In genomic region chr10:19049577-19049976, GRCh38 we compare ENCODE assay signal across 15 cellular contexts. TPM values are rescaled to one million over a fixed set of nuclear protein-coding genes. Genes with fewer than 3 reads are reported as not detected.
A peak's percentile ranks its signal among the peaks of the same experiment; 100 is the strongest.
DNase-seq lines count a peak whose midpoint lies in the region; ATAC-seq and TF ChIP-seq lines count a peak whose summit lies in the region.
"Had no signal": no experiment of that assay in that cellular context is flagged by ENCODE, and none has a peak within 500 bp of the region (broad histone marks: within the 10 kb centered on the region; RNA-seq: fewer than 3 reads in every experiment).

No MANE protein-coding gene starts in this region.

- CTCF ChIA-PET in Caco-2 (lab: Charles Lee) = no interaction called here

- peaks cover 30% of the 10 kb centered on the region for H3K4me1 Mint-ChIP-seq in Caco-2 (ENCODE audit: low read depth, unreplicated experiment)
- H3K4me1 Mint-ChIP-seq: CD4-positive, CD25-positive, alpha-beta regulatory T cell; CD8-positive, alpha-beta memory T cell; GM23338 had no signal

- H3K4me2 ChIP-seq in smooth muscle cell = no peak overlapping the region
- H3K4me2 ChIP-seq: GM23338 had no signal

- DNase-seq in Caco-2 (no peak), smooth muscle cell (lab: John Stamatoyannopoulos, UW; ENCODE audit: unreplicated experiment) (no peak), SHP77 treated with DMSO at 0.1 percent for 48 hours (lab: John Stamatoyannopoulos, UW) (no peak)
- no peak for DNase-seq in stimulated activated naive CD8-positive, alpha-beta T cell treated with anti-CD3 and anti-CD28 coated beads, Interleukin-15, Interleukin-2, amounts not matched to agents 100 U/mL and 50 U/mL, for 24 hours
- DNase-seq: 8988T; BE2C; C1 segment of cervical spinal cord; CD4-positive, CD25-positive, alpha-beta regulatory T cell; CD8-positive, alpha-beta memory T cell; COR-L47; HCEC 1CT had no signal

- peak overlapping the region; percentile 27 for H3K4me3 ChIP-seq in Caco-2 (ENCODE audit: low read depth, low read length)
- H3K4me3 ChIP-seq in duodenal mucosa (ENCODE audit: low read depth in 1 of 2, low read length in 2 of 2) = peak overlapping the region; percentile 81 to 82
- H3K4me3 ChIP-seq in muscle layer of duodenum (ENCODE audit: low read depth in 1 of 2, low read length in 2 of 2) = peak overlapping the region in 1 of 2 donors; percentile 59
- H3K4me3 ChIP-seq in smooth muscle cell = peak overlapping the region; percentile 41
- H3K4me3 ChIP-seq: GM23338 had no signal

- POLR2A ChIA-PET in Caco-2 (lab: Charles Lee) = no interaction called here

- TF ChIP-seq CTCF in Caco-2 (IDR thresholded peaks at IDR 0.05; ENCODE audit: insufficient read depth in 1 of 2, low read depth in 1 of 2, low read length in 1 of 2, severe bottlenecking in 1 of 2, unreplicated experiment in 1 of 2) (no peak), smooth muscle cell (IDR thresholded peaks at IDR 0.05; ENCODE audit: borderline replicate concordance, insufficient read depth, poor library complexity, severe bottlenecking) (no peak)

- no TSS peak for BruUV-seq in Caco-2 (replicated peaks; lab: Mats Ljungman, UMichigan)

- H3K27ac ChIP-seq in duodenal mucosa (ENCODE audit: low read depth, low read length) (no peak overlapping the region), muscle layer of duodenum (ENCODE audit: low read length) (peak overlapping the region; percentile 18), smooth muscle cell (ENCODE audit: low read depth) (no peak overlapping the region)

- H3K27me3 Mint-ChIP-seq in Caco-2 (ENCODE audit: insufficient read depth, unreplicated experiment) = no peaks in the 10 kb centered on the region
- H3K27me3 Mint-ChIP-seq: CD4-positive, CD25-positive, alpha-beta regulatory T cell; CD8-positive, alpha-beta memory T cell had no signal

- H3F3A ChIP-seq in smooth muscle cell (ENCODE audit: low read depth) = no peaks in the 10 kb centered on the region

- no peak overlapping the region for H2AFZ ChIP-seq in smooth muscle cell (ENCODE audit: low read depth)
- H2AFZ ChIP-seq: GM23338 had no signal

- H3K36me3 ChIP-seq in Caco-2 (ENCODE audit: control insufficient read depth, insufficient read depth, low read length) = peaks cover 7% of the 10 kb centered on the region
- H3K36me3 ChIP-seq in duodenal mucosa (ENCODE audit: control insufficient read depth in 1 of 2, insufficient read depth in 2 of 2, low read length in 2 of 2) = no peaks in the 10 kb centered on the region
- no peaks in the 10 kb centered on the region for H3K36me3 ChIP-seq in muscle layer of duodenum (ENCODE audit: control insufficient read depth in 1 of 2, insufficient read depth in 2 of 2, low read length in 2 of 2)
- H3K36me3 ChIP-seq in smooth muscle cell (ENCODE audit: low read depth) = no peaks in the 10 kb centered on the region
- H3K36me3 ChIP-seq: BE2C had no signal

- H3K27ac Mint-ChIP-seq in Caco-2 (ENCODE audit: unreplicated experiment) = peak overlapping the region; percentile 13
- H3K27ac Mint-ChIP-seq: CD4-positive, CD25-positive, alpha-beta regulatory T cell; CD8-positive, alpha-beta memory T cell; GM23338 had no signal

- peaks cover 10% of the 10 kb centered on the region for H3K36me3 Mint-ChIP-seq in Caco-2 (ENCODE audit: insufficient read depth, unreplicated experiment)
- H3K36me3 Mint-ChIP-seq: CD4-positive, CD25-positive, alpha-beta regulatory T cell; CD8-positive, alpha-beta memory T cell had no signal

- H3K4me1 ChIP-seq in Caco-2 (peaks cover 11% of the 10 kb centered on the region), duodenal mucosa (ENCODE audit: control insufficient read depth in 1 of 2, insufficient read depth in 2 of 2, low read length in 2 of 2) (peaks cover 10 to 14% of the 10 kb centered on the region in 2 donors), muscle layer of duodenum (ENCODE audit: control insufficient read depth in 1 of 2, insufficient read depth in 2 of 2, low read length in 2 of 2) (no peaks in the 10 kb centered on the region), smooth muscle cell (ENCODE audit: low read depth) (peaks cover 4% of the 10 kb centered on the region)
- H3K4me1 ChIP-seq: BE2C had no signal

- H3K9me3 Mint-ChIP-seq in Caco-2 (ENCODE audit: unreplicated experiment) = peaks cover 13% of the 10 kb centered on the region
- H3K9me3 Mint-ChIP-seq: GM23338 had no signal

- H3K9ac ChIP-seq in duodenal mucosa (ENCODE audit: low read depth in 1 of 2, low read length in 2 of 2) (peak overlapping the region in 1 of 2 donors; percentile 46), smooth muscle cell (ENCODE audit: low read depth) (no peak overlapping the region)

- no peak for ATAC-seq in HG03460 (IDR thresholded peaks at IDR 0.05; ENCODE audit: unreplicated experiment)
- ATAC-seq in stimulated activated naive CD8-positive, alpha-beta T cell treated with anti-CD3 and anti-CD28 coated beads, Interleukin-15, Interleukin-2, amounts not matched to agents 100 U/mL and 50 U/mL, for 24 hours = no peak
- ATAC-seq: GM23338 had no signal

- H4K20me1 ChIP-seq in smooth muscle cell (ENCODE audit: low read depth) = no peaks in the 10 kb centered on the region

- H3K4me3 Mint-ChIP-seq in Caco-2 (ENCODE audit: unreplicated experiment) = peak overlapping the region; percentile 64
- H3K4me3 Mint-ChIP-seq: CD4-positive, CD25-positive, alpha-beta regulatory T cell; CD8-positive, alpha-beta memory T cell; GM23338 had no signal

- H3K9me3 ChIP-seq in Caco-2 = no peaks in the 10 kb centered on the region
- no peaks in the 10 kb centered on the region for H3K9me3 ChIP-seq in duodenal mucosa (ENCODE audit: control insufficient read depth in 1 of 2, low read length in 2 of 2)
- H3K9me3 ChIP-seq in muscle layer of duodenum (ENCODE audit: control insufficient read depth in 1 of 2, low read length in 2 of 2) = no peaks in the 10 kb centered on the region
- no peaks in the 10 kb centered on the region for H3K9me3 ChIP-seq in smooth muscle cell (replicated peaks; ENCODE audit: low read depth)
- H3K9me3 ChIP-seq: BE2C had no signal

- no peaks in the 10 kb centered on the region for H3K79me2 ChIP-seq in smooth muscle cell (ENCODE audit: low read depth)

- intact Hi-C loops in Caco-2 (cut with micrococcal nuclease; ENCODE audit: unreplicated experiment) = loop anchor here (5.0 kb wide), 1 partner anchor 362 kb away; no protein-coding TSS in a partner anchor

- H3K27me3 ChIP-seq in Caco-2 (replicated peaks; ENCODE audit: control insufficient read depth, insufficient read depth, low read length) (no peaks in the 10 kb centered on the region), duodenal mucosa (ENCODE audit: control insufficient read depth in 1 of 2, insufficient read depth in 2 of 2, low read length in 2 of 2) (no peaks in the 10 kb centered on the region), muscle layer of duodenum (ENCODE audit: low read depth, low read length) (no peaks in the 10 kb centered on the region), smooth muscle cell (ENCODE audit: low read depth) (no peaks in the 10 kb centered on the region)
- H3K27me3 ChIP-seq: BE2C had no signal

- WGBS in smooth muscle cell (ENCODE audit: low lambda C conversion rate) = 96% methylated on average over 2 of the region's 2 CpGs

RNA-seq across cellular contexts. Expression of gene MALRD1, which starts 1.0 kb away (rescaled TPM):
- total RNA-seq in Caco-2 (2022) = 8.2 and 9.8 TPM in 2 replicates
- 0.27 and 1.9 TPM in 2 replicates for total RNA-seq in smooth muscle cell
- polyA plus RNA-seq in smooth muscle cell = 0.35 TPM in 1 of 2 replicates, not detected in the other
- total RNA-seq: CD4-positive, CD25-positive, alpha-beta regulatory T cell; CD8-positive, alpha-beta memory T cell had no signal
- polyA plus RNA-seq: CD4-positive, CD25-positive, alpha-beta regulatory T cell; CD8-positive, alpha-beta memory T cell had no signal
